8 cellular contexts compared by ENCODE assay signal in genomic region chr6:36594816-36595167, GRCh38. TPM values are rescaled to one million over a fixed set of nuclear protein-coding genes. Genes with fewer than 3 reads are reported as not detected.
DNase-seq lines count a peak whose midpoint lies in the region; ATAC-seq and TF ChIP-seq lines count a peak whose summit lies in the region.

No MANE protein-coding gene starts in this region.

- H3K27ac Mint-ChIP-seq in activated naive CD4-positive, alpha-beta T cell treated with anti-CD3 and anti-CD28 coated beads, Interleukin-2, amount 50 U/mL, for 24 hours = peak overlapping the region; percentile 99

- H3K36me3 ChIP-seq in ascending aorta = peaks cover 31 to 33% of the 10 kb centered on the region in 2 donors
- no peaks in the 10 kb centered on the region for H3K36me3 ChIP-seq in kidney epithelial cell (ENCODE audit: control insufficient read depth, insufficient read depth, low read length)
- H3K36me3 ChIP-seq in subcutaneous abdominal adipose tissue (ENCODE audit: control insufficient read depth in 5 of 5, insufficient read depth in 5 of 5, low read length in 5 of 5) = peaks cover 14 to 33% (median 27%) of the 10 kb centered on the region in 5 donors

- TF ChIP-seq CTCF in ascending aorta (IDR thresholded peaks at IDR 0.05) (no peak), kidney epithelial cell (IDR thresholded peaks at IDR 0.05; ENCODE audit: insufficient read depth, low read length, poor library complexity, severe bottlenecking) (no peak)

- DNase-seq in activated naive CD4-positive, alpha-beta T cell treated with anti-CD3 and anti-CD28 coated beads, Interleukin-2, amount 50 U/mL, for 16 hours = no peak
- DNase-seq in ascending aorta (ENCODE audit: low spot score in 2 of 2) (peak in 1 of 2 donors; percentile 30), kidney epithelial cell (ENCODE audit: low read depth) (no peak), NCI-H1092 treated with DMSO at 0.1 percent for 48 hours (lab: John Stamatoyannopoulos, UW) (no peak), cerebellar nuclear complex (lab: John Stamatoyannopoulos, UW) (no peak)

- no peaks in the 10 kb centered on the region for H3K27me3 Mint-ChIP-seq in activated naive CD4-positive, alpha-beta T cell treated with anti-CD3 and anti-CD28 coated beads, Interleukin-2, amount 50 U/mL, for 24 hours

- H3K27me3 ChIP-seq in ascending aorta (no peaks in the 10 kb centered on the region), kidney epithelial cell (ENCODE audit: control insufficient read depth, insufficient read depth, low read length) (no peaks in the 10 kb centered on the region), subcutaneous abdominal adipose tissue (ENCODE audit: control insufficient read depth in 5 of 5, insufficient read depth in 4 of 5, low read length in 5 of 5) (no peaks in the 10 kb centered on the region)

- intact Hi-C loops in ascending aorta (cut with DNase I) = loop anchor here (1.0 to 2.0 kb wide), 3 partner anchors 47 to 171 kb away; partner anchors contain the start of genes KCTD20, PXT1 and STK38

- peak overlapping the region; percentile 69 to 71 for H3K4me3 ChIP-seq in ascending aorta
- peak overlapping the region; percentile 84 for H3K4me3 ChIP-seq in kidney epithelial cell (ENCODE audit: low read depth, low read length)
- H3K4me3 ChIP-seq in subcutaneous abdominal adipose tissue (ENCODE audit: low read depth in 1 of 5, low read length in 5 of 5) = peak overlapping the region; percentile 86 to 99 (median 97)

- H3K4me1 ChIP-seq in ascending aorta (peaks cover 11 to 32% of the 10 kb centered on the region in 2 donors), subcutaneous abdominal adipose tissue (ENCODE audit: control insufficient read depth in 5 of 5, insufficient read depth in 5 of 5, low read length in 5 of 5) (peaks cover 9 to 46% (median 40%) of the 10 kb centered on the region in 5 donors)

- ATAC-seq in HG03565 (IDR thresholded peaks at IDR 0.05; ENCODE audit: unreplicated experiment) = no peak

- peak overlapping the region; percentile 86 to 100 (median 93) for H3K9ac ChIP-seq in subcutaneous abdominal adipose tissue (ENCODE audit: low read length in 5 of 5)

- H3K9me3 ChIP-seq in ascending aorta (no peaks in the 10 kb centered on the region), subcutaneous abdominal adipose tissue (ENCODE audit: control insufficient read depth in 5 of 5, low read length in 5 of 5) (no peaks in the 10 kb centered on the region)

- no peaks in the 10 kb centered on the region for H3K9me3 Mint-ChIP-seq in activated naive CD4-positive, alpha-beta T cell treated with anti-CD3 and anti-CD28 coated beads, Interleukin-2, amount 50 U/mL, for 24 hours

- peaks cover 41% of the 10 kb centered on the region for H3K4me1 Mint-ChIP-seq in activated naive CD4-positive, alpha-beta T cell treated with anti-CD3 and anti-CD28 coated beads, Interleukin-2, amount 50 U/mL, for 24 hours

- H3K27ac ChIP-seq in ascending aorta = peak overlapping the region; percentile 96 to 97
- H3K27ac ChIP-seq in subcutaneous abdominal adipose tissue (ENCODE audit: low read depth, low read length) = peak overlapping the region; percentile 96

- H3K36me3 Mint-ChIP-seq in activated naive CD4-positive, alpha-beta T cell treated with anti-CD3 and anti-CD28 coated beads, Interleukin-2, amount 50 U/mL, for 24 hours = peaks cover 39% of the 10 kb centered on the region

- H3K4me3 Mint-ChIP-seq in activated naive CD4-positive, alpha-beta T cell treated with anti-CD3 and anti-CD28 coated beads, Interleukin-2, amount 50 U/mL, for 24 hours = peak overlapping the region; percentile 96

RNA-seq across cellular contexts. Expression of gene SRSF3, which starts 0.6 kb away (rescaled TPM):
- 94.7 TPM for total RNA-seq in ascending aorta
- 177 and 317 TPM in 2 replicates for total RNA-seq in kidney epithelial cell

RNA-seq across cellular contexts. Expression of gene STK38, which starts 47.5 kb away (rescaled TPM):
- total RNA-seq in ascending aorta = 10.5 TPM
- 22.3 and 23.7 TPM in 2 replicates for total RNA-seq in kidney epithelial cell
